Comparison of ENCODE assay signal across 1 cellular context in genomic region chr1:101365881-101366280, GRCh38.
TF ChIP-seq lines count a peak whose summit lies in the region.

No MANE protein-coding gene starts in this region.

TF ChIP-seq in SK-N-SH, 30 proteins besides CTCF, POLR2A, EP300 and RAD21 (continued from another document):
- TF ChIP-seq REST (IDR thresholded peaks at IDR 0.05; ENCODE audit: low read depth, low read length) (no peak), RCOR1 (IDR thresholded peaks at IDR 0.05; ENCODE audit: low read length) (no peak), MAX (IDR thresholded peaks at IDR 0.05; ENCODE audit: low read depth) (no peak), MXI1 (IDR thresholded peaks at IDR 0.05; ENCODE audit: low read depth, low read length) (no peak), PBX3 (IDR thresholded peaks at IDR 0.05) (no peak), SIN3A (IDR thresholded peaks at IDR 0.05; ENCODE audit: borderline replicate concordance, low read depth, low read length) (no peak)
